In the genomic region with DNA sequence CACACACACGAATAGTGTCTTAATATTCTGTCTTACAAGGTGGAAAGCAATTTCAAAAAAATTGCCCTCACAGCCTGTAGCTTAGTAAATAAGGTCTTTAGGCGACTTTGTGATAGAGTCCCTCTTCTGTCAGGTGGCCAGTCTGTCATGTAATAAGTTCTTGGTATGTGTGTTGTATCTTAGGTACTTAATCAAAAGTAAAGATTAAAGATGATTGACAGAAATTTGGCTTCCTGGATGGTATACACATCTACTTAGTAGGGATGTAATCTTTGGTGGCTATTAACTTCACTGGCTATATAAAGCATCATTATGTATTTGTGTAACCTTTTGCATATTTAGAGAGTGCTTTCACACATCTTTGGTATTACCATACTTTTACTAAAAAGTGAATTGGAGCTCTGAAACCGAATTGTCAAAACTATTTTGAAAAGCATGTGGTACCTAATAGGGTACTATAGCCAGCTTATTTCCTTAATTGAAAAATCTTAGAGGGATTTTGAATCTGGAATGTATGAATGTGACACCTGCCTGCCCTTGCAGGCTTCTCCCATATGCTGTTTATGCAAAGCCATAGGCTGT, we compare ENCODE assay signal across 10 cellular contexts. TPM values are rescaled to one million over a fixed set of nuclear protein-coding genes. Genes with fewer than 3 reads are reported as not detected.
A peak's percentile ranks its signal among the peaks of the same experiment; 100 is the strongest.
DNase-seq lines count a peak whose midpoint lies in the region; ATAC-seq and TF ChIP-seq lines count a peak whose summit lies in the region.
"Had no signal": no experiment of that assay in that cellular context is flagged by ENCODE, and none has a peak within 500 bp of the region (broad histone marks: within the 10 kb centered on the region; RNA-seq: fewer than 3 reads in every experiment).

No MANE protein-coding gene starts in this region.

- DNase-seq in NCI-H1417 (lab: John Stamatoyannopoulos, UW) (peak in 2 of 3 experiments; percentile 0 to 21), NCI-H1417 treated with DMSO at 0.1 percent for 48 hours (lab: John Stamatoyannopoulos, UW) (no peak), NCI-H524 (lab: John Stamatoyannopoulos, UW) (peak; percentile 46 to 86), coronary artery (ENCODE audit: low spot score) (no peak), trophoblast cell (no peak), NCI-H1092 treated with DMSO at 0.1 percent for 48 hours (lab: John Stamatoyannopoulos, UW) (no peak), GM19240 (ENCODE audit: insufficient read length, low spot score) (no peak)
- DNase-seq: 8988T; stimulated activated CD4-positive, alpha-beta T cell treated with anti-CD3 and anti-CD28 coated beads, Interleukin-4, amount 100 ng/mL, for 4 hours had no signal

- H3K27ac ChIP-seq in coronary artery = peak overlapping the region in 1 of 2 donors; percentile 39
- H3K27ac ChIP-seq in trophoblast cell (ENCODE audit: low read depth, low read length) = no peak overlapping the region

- no peak overlapping the region for H4K8ac ChIP-seq in trophoblast cell (ENCODE audit: low read depth, low read length)

- no peak overlapping the region for H4K91ac ChIP-seq in trophoblast cell (ENCODE audit: low read depth, low read length)

- peaks cover 8 to 9% of the 10 kb centered on the region in 2 experiments for H3K4me1 ChIP-seq in trophoblast cell (ENCODE audit: control insufficient read depth in 1 of 2, insufficient read depth in 2 of 2, low read length in 2 of 2)

- no peak overlapping the region for H3K14ac ChIP-seq in trophoblast cell (ENCODE audit: low read length)

- H2AK5ac ChIP-seq in trophoblast cell (ENCODE audit: low read length) = no peak overlapping the region

- no peak for ATAC-seq in GM21381 (IDR thresholded peaks at IDR 0.05; ENCODE audit: unreplicated experiment)

- no peak overlapping the region for H2BK5ac ChIP-seq in trophoblast cell (ENCODE audit: low read depth, low read length, poor library complexity)

- peaks cover 17% of the 10 kb centered on the region for H3K79me1 ChIP-seq in trophoblast cell (ENCODE audit: low read length)

- no CpG with 5 or more reads among the region's 3 CpGs for WGBS in trophoblast cell (ENCODE audit: extremely low coverage, insufficient coverage, insufficient read length)

- H2BK12ac ChIP-seq in trophoblast cell (ENCODE audit: low read length) = no peak overlapping the region

- H3K23ac ChIP-seq in trophoblast cell (ENCODE audit: low read length) = no peak overlapping the region

- no peak overlapping the region for H3K9ac ChIP-seq in trophoblast cell (ENCODE audit: low read length)

- H3K18ac ChIP-seq in trophoblast cell (ENCODE audit: low read length) = no peak overlapping the region

- H3K4me2 ChIP-seq in trophoblast cell (ENCODE audit: low read length) = no peak overlapping the region

- H2AFZ ChIP-seq in trophoblast cell (ENCODE audit: insufficient read depth, low read length, poor library complexity) = no peak overlapping the region

- H3K4me3 ChIP-seq in coronary artery = peak overlapping the region; percentile 91
- no peak overlapping the region for H3K4me3 ChIP-seq in trophoblast cell (ENCODE audit: low read depth, low read length)

- H3K9me3 ChIP-seq in trophoblast cell (ENCODE audit: insufficient read depth, low read depth, low read length) = no peaks in the 10 kb centered on the region

- H2BK120ac ChIP-seq in trophoblast cell (ENCODE audit: insufficient read depth, low read length, poor library complexity) = no peak overlapping the region

- H4K12ac ChIP-seq in trophoblast cell (ENCODE audit: low read depth, low read length) = no peak overlapping the region

- H3K36me3 ChIP-seq in trophoblast cell (ENCODE audit: control insufficient read depth in 1 of 2, insufficient read depth in 2 of 2, low read length in 2 of 2) = peaks cover 4 to 8% of the 10 kb centered on the region in 2 experiments

- H3K27me3 ChIP-seq in trophoblast cell (ENCODE audit: insufficient read depth, low read length) = no peaks in the 10 kb centered on the region

- peak overlapping the region; percentile 94 for H3K4ac ChIP-seq in trophoblast cell (ENCODE audit: low read depth, low read length)

- TF ChIP-seq CTCF in coronary artery (IDR thresholded peaks at IDR 0.05) = no peak

- peaks cover 32% of the 10 kb centered on the region for H3K79me2 ChIP-seq in trophoblast cell (ENCODE audit: control insufficient read depth, insufficient read depth, low read length, poor library complexity)

RNA-seq across cellular contexts. Expression of a gene that starts 3.4 kb away (rescaled TPM):
- polyA plus RNA-seq in trophoblast cell (2013) = 86.3 and 87.7 TPM in 2 replicates

RNA-seq across cellular contexts. Expression of a gene that starts 16.7 kb away (rescaled TPM):
- polyA plus RNA-seq in trophoblast cell (2013) = 225 and 237 TPM in 2 replicates

Comparison
In these comparisons a context has a peak if more than half of its experiments do, and no peak if none do; other contexts are left out.
1. DNase-seq: peak in NCI-H1417 (2 of 3) and NCI-H524 (2 of 2); none in NCI-H1417 treated with DMSO at 0.1 percent for 48 hours (single experiment), coronary artery (single experiment), trophoblast cell (0 of 2), NCI-H1092 treated with DMSO at 0.1 percent for 48 hours (single experiment) and GM19240 (single experiment).